In the genomic region with DNA sequence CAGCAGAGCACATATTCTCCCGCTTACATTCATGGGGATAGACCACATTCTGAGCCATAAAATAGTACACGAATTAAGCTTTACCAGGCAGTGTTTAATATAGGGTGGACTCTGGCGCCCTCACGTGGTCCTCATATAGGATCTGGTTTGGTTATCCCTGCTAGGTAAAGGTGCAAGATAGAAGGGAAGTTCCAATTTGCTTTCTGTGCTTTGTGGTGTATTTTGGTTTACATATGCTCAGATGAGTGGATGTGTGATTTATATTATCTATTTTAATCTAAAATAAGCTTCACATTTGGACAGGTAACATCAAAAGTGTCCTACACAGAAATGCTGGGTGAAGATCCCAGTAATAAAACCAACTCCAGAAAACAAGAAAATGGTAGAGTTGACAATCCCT, we compare ENCODE assay signal across 8 cellular contexts. TPM values are rescaled to one million over a fixed set of nuclear protein-coding genes. Genes with fewer than 3 reads are reported as not detected.
A peak's percentile ranks its signal among the peaks of the same experiment; 100 is the strongest.
DNase-seq lines count a peak whose midpoint lies in the region; ATAC-seq and TF ChIP-seq lines count a peak whose summit lies in the region.

No MANE protein-coding gene starts in this region.

- no peaks in the 10 kb centered on the region for H3K36me3 Mint-ChIP-seq in GM23338 (ENCODE audit: low read depth)

- H3F3A ChIP-seq in GM23338 (replicated peaks; ENCODE audit: low read depth), result 0 out of 2 replicates have a peak, but pooled peaks cover 4% of the 10 kb centered on the region

- no peak overlapping the region for H3K27ac ChIP-seq in C4-2B
- H3K27ac ChIP-seq in GM23338 (ENCODE audit: low read depth), result no peak overlapping the region
- no peak overlapping the region for H3K27ac ChIP-seq in right cardiac atrium (ENCODE audit: low read length)
- no peak overlapping the region for H3K27ac ChIP-seq in gastrocnemius medialis

- no peak overlapping the region for H3K27ac Mint-ChIP-seq in GM23338

- peak; percentile 84 for DNase-seq in GM23338 (ENCODE audit: low spot score)
- DNase-seq in NCI-H2081 (lab: John Stamatoyannopoulos, UW), result peak; percentile 78 to 80
- DNase-seq in T-helper 9 cell, result peak; percentile 55
- peak in 51 of 58 donors; percentile 3 to 79 (median 38) for DNase-seq in anterior cingulate cortex (lab: John Stamatoyannopoulos, UW)
- peak; percentile 54 to 72 (median 64) for DNase-seq in right cardiac atrium
- peak; percentile 14 to 39 for DNase-seq in gastrocnemius medialis

- TF ChIP-seq CTCF in C4-2B (conservative IDR thresholded peaks at IDR 0.05) (peak; percentile 89), GM23338 (conservative IDR thresholded peaks at IDR 0.05; ENCODE audit: low read depth in 2 of 2) (peak; percentile 94 to 98), gastrocnemius medialis (IDR thresholded peaks at IDR 0.05 in 4 of 5, conservative IDR thresholded peaks at IDR 0.05 in 1 of 5) (peak; percentile 38 to 67 (median 57))

- H3K4me3 Mint-ChIP-seq in GM23338, result no peak overlapping the region

- H3K79me2 ChIP-seq in GM23338 (replicated peaks; ENCODE audit: insufficient read depth), result no peaks in the 10 kb centered on the region

- TF ChIP-seq POLR2A in gastrocnemius medialis (IDR thresholded peaks at IDR 0.05), result no peak

- ATAC-seq in GM23338 (peak; percentile 45), right cardiac atrium (peak; percentile 64 to 72), gastrocnemius medialis (peak in 1 of 2 donors; percentile 44), GM21528 (IDR thresholded peaks at IDR 0.05; ENCODE audit: low FRiP score, unreplicated experiment) (no peak)

- no peaks in the 10 kb centered on the region for H3K9me2 ChIP-seq in GM23338 (ENCODE audit: insufficient read depth)

- in situ Hi-C loops in gastrocnemius medialis (cut with MboI; ENCODE audit: low sequenced_read_pairs in 4 of 4), result no loop called here

- H3K36me3 ChIP-seq in GM23338 (ENCODE audit: insufficient read depth), result no peaks in the 10 kb centered on the region
- no peaks in the 10 kb centered on the region for H3K36me3 ChIP-seq in gastrocnemius medialis

- H3K4me1 Mint-ChIP-seq in GM23338, result peaks cover 6% of the 10 kb centered on the region

- H3K4me2 ChIP-seq in GM23338, result no peak overlapping the region

- H3K9me3 ChIP-seq in right cardiac atrium (ENCODE audit: control insufficient read depth, low read length), result no peaks in the 10 kb centered on the region
- no peaks in the 10 kb centered on the region for H3K9me3 ChIP-seq in gastrocnemius medialis

- H2AFZ ChIP-seq in GM23338, result no peak overlapping the region

- H3K4me3 ChIP-seq in GM23338, result no peak overlapping the region
- H3K4me3 ChIP-seq in right cardiac atrium (ENCODE audit: low read length), result no peak overlapping the region
- H3K4me3 ChIP-seq in gastrocnemius medialis, result no peak overlapping the region

- no peaks in the 10 kb centered on the region for H3K9me3 Mint-ChIP-seq in GM23338

- WGBS in right cardiac atrium, result 2% methylated on average over 4 of the region's 4 CpGs

- no peaks in the 10 kb centered on the region for H4K20me1 ChIP-seq in GM23338 (replicated peaks; ENCODE audit: insufficient read depth)

- intact Hi-C loops in right cardiac atrium (cut with DNase I) (loop anchor here in 1 of 4 donors (5.0 kb wide), 1 partner anchor 417 kb away; no protein-coding TSS in a partner anchor), gastrocnemius medialis (cut with DNase I; ENCODE audit: low total_unique reads) (loop anchor here (2.0 kb wide), 1 partner anchor 415 kb away; no protein-coding TSS in a partner anchor)

- H3K27me3 Mint-ChIP-seq in GM23338 (ENCODE audit: insufficient read depth, low read depth, poor library complexity), result peaks cover 27% of the 10 kb centered on the region

- H3K4me1 ChIP-seq in GM23338 (ENCODE audit: insufficient read depth), result peaks cover 5% of the 10 kb centered on the region
- no peaks in the 10 kb centered on the region for H3K4me1 ChIP-seq in right cardiac atrium (ENCODE audit: control insufficient read depth, insufficient read depth, low read length)
- peaks cover 0 to 4% of the 10 kb centered on the region in 2 donors for H3K4me1 ChIP-seq in gastrocnemius medialis

- peaks cover 38% of the 10 kb centered on the region for H3K27me3 ChIP-seq in GM23338 (ENCODE audit: insufficient read depth)
- peaks cover 4% of the 10 kb centered on the region for H3K27me3 ChIP-seq in right cardiac atrium (ENCODE audit: control insufficient read depth, insufficient read depth)
- peaks cover 30 to 34% (median 32%) of the 10 kb centered on the region in 3 donors for H3K27me3 ChIP-seq in gastrocnemius medialis

TF ChIP-seq in GM23338, 12 proteins besides CTCF, POLR2A, EP300 and RAD21 (continues in another document):
- TF ChIP-seq JUNB (IDR thresholded peaks at IDR 0.05; ENCODE audit: unreplicated experiment) (no peak), STAT1 (IDR thresholded peaks at IDR 0.05; ENCODE audit: unreplicated experiment) (no peak), EZH2 (IDR thresholded peaks at IDR 0.05; ENCODE audit: low read depth, unreplicated experiment) (no peak), EZH2phosphoT487 (IDR thresholded peaks at IDR 0.05; ENCODE audit: unreplicated experiment) (no peak), ZNF331 (CRISPR knock-in tag; IDR thresholded peaks at IDR 0.05; ENCODE audit: low read depth) (no peak), NANOG (IDR thresholded peaks at IDR 0.05; ENCODE audit: borderline replicate concordance) (no peak), CREB1 (CRISPR knock-in tag; IDR thresholded peaks at IDR 0.05; ENCODE audit: low read depth) (no peak), REST (IDR thresholded peaks at IDR 0.05; ENCODE audit: unreplicated experiment) (no peak), POLR2AphosphoS5 (IDR thresholded peaks at IDR 0.05; ENCODE audit: low read depth) (no peak), ZNF114 (CRISPR knock-in tag; IDR thresholded peaks at IDR 0.05) (no peak)
- TF ChIP-seq, protein P1, sequence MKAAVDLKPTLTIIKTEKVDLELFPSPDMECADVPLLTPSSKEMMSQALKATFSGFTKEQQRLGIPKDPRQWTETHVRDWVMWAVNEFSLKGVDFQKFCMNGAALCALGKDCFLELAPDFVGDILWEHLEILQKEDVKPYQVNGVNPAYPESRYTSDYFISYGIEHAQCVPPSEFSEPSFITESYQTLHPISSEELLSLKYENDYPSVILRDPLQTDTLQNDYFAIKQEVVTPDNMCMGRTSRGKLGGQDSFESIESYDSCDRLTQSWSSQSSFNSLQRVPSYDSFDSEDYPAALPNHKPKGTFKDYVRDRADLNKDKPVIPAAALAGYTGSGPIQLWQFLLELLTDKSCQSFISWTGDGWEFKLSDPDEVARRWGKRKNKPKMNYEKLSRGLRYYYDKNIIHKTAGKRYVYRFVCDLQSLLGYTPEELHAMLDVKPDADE (IDR thresholded peaks at IDR 0.05), result no peak

RNA-seq across cellular contexts. Expression of gene CR1, which starts 3.6 kb away (rescaled TPM):
- 0.70 and 0.76 TPM in 2 replicates for total RNA-seq in GM23338 (2014; rRNA removed; shearing (Covaris generic))
- polyA plus RNA-seq in GM23338 (2016; fragmentation: Nextera tagmentation; extraction: Ambion mirVana), result 0.64 and 0.65 TPM in 2 replicates
- total RNA-seq in right cardiac atrium, result 1 to 10 TPM; 2.5 to 4.2 (median 3.2) TPM
- 0.16 TPM for polyA plus RNA-seq in right cardiac atrium
- total RNA-seq in gastrocnemius medialis, result 1 to 10 TPM in 3 of 4 donors, under 1 TPM in 1; 0.66 to 2.4 (median 1.7) TPM

RNA-seq across cellular contexts. Expression of gene CR2, which starts 45.4 kb away (rescaled TPM):
- total RNA-seq in GM23338 (2014; rRNA removed; shearing (Covaris generic)), result 4.4 and 5.4 TPM in 2 replicates
- polyA plus RNA-seq in GM23338 (2016; fragmentation: Nextera tagmentation; extraction: Ambion mirVana), result 2.7 and 2.8 TPM in 2 replicates
- total RNA-seq in right cardiac atrium, result not detected
- polyA plus RNA-seq in right cardiac atrium, result not detected
- total RNA-seq in gastrocnemius medialis, result under 1 TPM in 2 of 4 donors, not detected in 2; 0.07 to 0.15 TPM

Comparison
In these comparisons a context has a peak if more than half of its experiments do, and no peak if none do; other contexts are left out.
1. DNase-seq: peak in every context shown above with its lines; median percentile 84 in GM23338; 79 in NCI-H2081; 64 in right cardiac atrium; 55 in T-helper 9 cell; 38 in anterior cingulate cortex; 26 in gastrocnemius medialis.